29 cellular contexts compared by ENCODE assay signal in genomic region chr7:147670759-147671158, GRCh38.
"Had no signal": no experiment of that assay in that cellular context is flagged by ENCODE, and none has a peak within 500 bp of the region (broad histone marks: within the 10 kb centered on the region; RNA-seq: fewer than 3 reads in every experiment).

No MANE protein-coding gene starts in this region.

- H3K27ac ChIP-seq: brain microvascular endothelial cell, esophagus muscularis mucosa, foreskin keratinocyte, gastrocnemius medialis, heart left ventricle had no signal

- H3K27me3 Mint-ChIP-seq: activated CD4-positive, alpha-beta memory T cell treated with anti-CD3 and anti-CD28 coated beads for 36 hours; activated CD4-positive, alpha-beta T cell treated with anti-CD3 and anti-CD28 coated beads for 36 hours; activated CD4-positive, alpha-beta T cell treated with anti-CD3 and anti-CD28 coated beads, Interleukin-2, amount 10 ng/mL, durations not matched to agents 24 days and 14 days; activated CD8-positive, alpha-beta memory T cell treated with anti-CD3 and anti-CD28 coated beads, Interleukin-2, amount 10 ng/mL, durations not matched to agents 7 days and 5 days; activated naive CD4-positive, alpha-beta T cell treated with anti-CD3 and anti-CD28 coated beads, Interleukin-2, amount 50 U/mL, for 24 hours; activated naive CD8-positive, alpha-beta T cell treated with anti-CD3 and anti-CD28 coated beads, Interleukin-2, amount 10 ng/mL, durations not matched to agents 7 days and 5 days; central memory CD8-positive, alpha-beta T cell; effector memory CD8-positive, alpha-beta T cell had no signal

- H3K36me3 Mint-ChIP-seq: activated CD4-positive, alpha-beta memory T cell treated with anti-CD3 and anti-CD28 coated beads for 36 hours; activated CD8-positive, alpha-beta memory T cell treated with anti-CD3 and anti-CD28 coated beads, Interleukin-2, amount 10 ng/mL, durations not matched to agents 7 days and 5 days; activated naive CD4-positive, alpha-beta T cell treated with anti-CD3 and anti-CD28 coated beads, Interleukin-2, amount 50 U/mL, for 24 hours; activated naive CD8-positive, alpha-beta T cell treated with anti-CD3 and anti-CD28 coated beads, Interleukin-2, amount 10 ng/mL, durations not matched to agents 7 days and 5 days had no signal

- H3K36me3 ChIP-seq: brain microvascular endothelial cell, esophagus muscularis mucosa, gastrocnemius medialis, heart left ventricle had no signal

- H3K9me3 Mint-ChIP-seq: activated CD4-positive, alpha-beta T cell treated with anti-CD3 and anti-CD28 coated beads, Interleukin-2, amount 10 ng/mL, durations not matched to agents 24 days and 14 days; activated naive CD8-positive, alpha-beta T cell treated with anti-CD3 and anti-CD28 coated beads, Interleukin-2, amount 10 ng/mL, durations not matched to agents 7 days and 5 days had no signal

- H3K27me3 ChIP-seq: brain microvascular endothelial cell, esophagus muscularis mucosa, foreskin keratinocyte, gastrocnemius medialis, heart left ventricle had no signal

- H3K4me1 Mint-ChIP-seq: activated CD4-positive, alpha-beta T cell treated with anti-CD3 and anti-CD28 coated beads for 36 hours; activated CD4-positive, alpha-beta T cell treated with anti-CD3 and anti-CD28 coated beads, Interleukin-2, amount 10 ng/mL, durations not matched to agents 24 days and 14 days; activated CD8-positive, alpha-beta memory T cell treated with anti-CD3 and anti-CD28 coated beads, Interleukin-2, amount 10 ng/mL, durations not matched to agents 7 days and 5 days; activated naive CD4-positive, alpha-beta T cell treated with anti-CD3 and anti-CD28 coated beads, Interleukin-2, amount 50 U/mL, for 24 hours; activated naive CD8-positive, alpha-beta T cell treated with anti-CD3 and anti-CD28 coated beads, Interleukin-2, amount 10 ng/mL, durations not matched to agents 7 days and 5 days; central memory CD8-positive, alpha-beta T cell had no signal

- H3K4me3 ChIP-seq: esophagus muscularis mucosa, gastrocnemius medialis, heart left ventricle had no signal

- DNase-seq: activated CD4-positive, alpha-beta memory T cell treated with anti-CD3 and anti-CD28 coated beads for 36 hours; activated CD4-positive, alpha-beta T cell treated with anti-CD3 and anti-CD28 coated beads for 36 hours; activated CD4-positive, alpha-beta T cell treated with anti-CD3 and anti-CD28 coated beads, Interleukin-2, amount 10 ng/mL, durations not matched to agents 24 days and 14 days; activated CD4-positive, CD25-positive, alpha-beta regulatory T cell; activated CD4-positive, CD25-positive, alpha-beta regulatory T cell treated with anti-CD3 and anti-CD28 coated beads, Interleukin-2, amount 50 U/mL, for 72 hours; activated CD8-positive, alpha-beta memory T cell treated with anti-CD3 and anti-CD28 coated beads, Interleukin-2, amount 10 ng/mL, durations not matched to agents 7 days and 5 days; activated CD8-positive, alpha-beta memory T cell treated with anti-CD3 and anti-CD28 coated beads, Interleukin-2, amount 50 U/mL, for 4 hours; activated CD8-positive, alpha-beta T cell treated with anti-CD3 and anti-CD28 coated beads, Interleukin-2, amount 10 ng/mL, durations not matched to agents 7 days and 5 days; activated effector memory CD4-positive, alpha-beta T cell treated with anti-CD3 and anti-CD28 coated beads, Interleukin-2, amount 50 U/mL, for 16 hours; activated naive CD4-positive, alpha-beta T cell treated with anti-CD3 and anti-CD28 coated beads for 36 hours; activated naive CD8-positive, alpha-beta T cell treated with anti-CD3 and anti-CD28 coated beads, Interleukin-2, amount 10 ng/mL, durations not matched to agents 7 days and 5 days; activated T-cell treated with anti-CD3 and anti-CD28 coated beads, Interleukin-2, amount 50 U/mL, for 1 hour; activated T-cell treated with anti-CD3 and anti-CD28 coated beads, Interleukin-2, amount 50 U/mL, for 48 hours; brain microvascular endothelial cell; cortex of kidney; dermis blood vessel endothelial cell; effector CD4-positive, alpha-beta T cell; effector memory CD8-positive, alpha-beta T cell; erythroblast; foreskin keratinocyte; gastrocnemius medialis; glutamatergic neuron; T-helper 2 cell had no signal

- H3K9me3 ChIP-seq: esophagus muscularis mucosa, gastrocnemius medialis had no signal

- H3K4me1 ChIP-seq: esophagus muscularis mucosa, foreskin keratinocyte, gastrocnemius medialis, heart left ventricle had no signal

- H3K27ac Mint-ChIP-seq: activated CD4-positive, alpha-beta memory T cell treated with anti-CD3 and anti-CD28 coated beads for 36 hours; activated CD4-positive, alpha-beta T cell treated with anti-CD3 and anti-CD28 coated beads for 36 hours; activated CD4-positive, alpha-beta T cell treated with anti-CD3 and anti-CD28 coated beads, Interleukin-2, amount 10 ng/mL, durations not matched to agents 24 days and 14 days; activated CD8-positive, alpha-beta memory T cell treated with anti-CD3 and anti-CD28 coated beads, Interleukin-2, amount 10 ng/mL, durations not matched to agents 7 days and 5 days; activated CD8-positive, alpha-beta T cell treated with anti-CD3 and anti-CD28 coated beads, Interleukin-2, amount 10 ng/mL, durations not matched to agents 7 days and 5 days; activated naive CD4-positive, alpha-beta T cell treated with anti-CD3 and anti-CD28 coated beads for 36 hours; activated naive CD4-positive, alpha-beta T cell treated with anti-CD3 and anti-CD28 coated beads, Interleukin-2, amount 50 U/mL, for 24 hours; activated naive CD8-positive, alpha-beta T cell treated with anti-CD3 and anti-CD28 coated beads, Interleukin-2, amount 10 ng/mL, durations not matched to agents 7 days and 5 days; activated T-helper 1 cell treated with anti-CD3 and anti-CD28 coated beads, Interleukin-12 subunit alpha, Interleukin-12 subunit beta, Interleukin-2, Interleukin-4 antibody, amounts not matched to agents 30 ng/mL and 10 ng/mL and 1 ng/mL, durations not matched to agents 14 hours and 24 hours and 36 hours; activated T-helper 2 cell treated with anti-CD3 and anti-CD28 coated beads, Interferon-gamma antibody, Interleukin-2, Interleukin-4, amounts not matched to agents 10 μg/mL and 5 μg/mL and 100 μg/mL, durations not matched to agents 14 hours and 24 hours and 36 hours; effector memory CD8-positive, alpha-beta T cell had no signal

- H3K4me3 Mint-ChIP-seq: activated CD4-positive, alpha-beta memory T cell treated with anti-CD3 and anti-CD28 coated beads for 36 hours; activated CD4-positive, alpha-beta T cell treated with anti-CD3 and anti-CD28 coated beads for 36 hours; activated CD4-positive, alpha-beta T cell treated with anti-CD3 and anti-CD28 coated beads, Interleukin-2, amount 10 ng/mL, durations not matched to agents 24 days and 14 days; activated CD8-positive, alpha-beta memory T cell treated with anti-CD3 and anti-CD28 coated beads, Interleukin-2, amount 10 ng/mL, durations not matched to agents 7 days and 5 days; activated CD8-positive, alpha-beta T cell treated with anti-CD3 and anti-CD28 coated beads, Interleukin-2, amount 10 ng/mL, durations not matched to agents 7 days and 5 days; activated naive CD4-positive, alpha-beta T cell treated with anti-CD3 and anti-CD28 coated beads for 36 hours; activated naive CD4-positive, alpha-beta T cell treated with anti-CD3 and anti-CD28 coated beads, Interleukin-2, amount 50 U/mL, for 24 hours; activated naive CD8-positive, alpha-beta T cell treated with anti-CD3 and anti-CD28 coated beads, Interleukin-2, amount 10 ng/mL, durations not matched to agents 7 days and 5 days; activated T-helper 1 cell treated with anti-CD3 and anti-CD28 coated beads, Interleukin-12 subunit alpha, Interleukin-12 subunit beta, Interleukin-2, Interleukin-4 antibody, amounts not matched to agents 30 ng/mL and 10 ng/mL and 1 ng/mL, durations not matched to agents 14 hours and 24 hours and 36 hours; central memory CD8-positive, alpha-beta T cell; effector memory CD8-positive, alpha-beta T cell had no signal

- ATAC-seq: activated CD4-positive, alpha-beta T cell treated with anti-CD3 and anti-CD28 coated beads for 36 hours; activated CD8-positive, alpha-beta memory T cell treated with anti-CD3 and anti-CD28 coated beads, Interleukin-2, amount 10 ng/mL, durations not matched to agents 7 days and 5 days; activated CD8-positive, alpha-beta T cell treated with anti-CD3 and anti-CD28 coated beads, Interleukin-2, amount 10 ng/mL, durations not matched to agents 7 days and 5 days; effector memory CD8-positive, alpha-beta T cell; foreskin keratinocyte; gastrocnemius medialis; heart left ventricle had no signal
